In genomic region chr11:43680521-43681505, GRCh38 we compare ENCODE assay signal across 8 cellular contexts. TPM values are rescaled to one million over a fixed set of nuclear protein-coding genes. Genes with fewer than 3 reads are reported as not detected.
DNase-seq lines count a peak whose midpoint lies in the region; ATAC-seq, FAIRE-seq and TF ChIP-seq lines count a peak whose summit lies in the region.

Gene HSD17B12, plus strand, starts transcription at chr11:43680738. Its CDS starts 90 bp downstream, at chr11:43680828.

- H3K4me3 ChIP-seq in adrenal gland (peak within 1 kb of the TSS; percentile 57 to 93 (median 78)), trophoblast cell (ENCODE audit: low read depth, low read length) (peak within 1 kb of the TSS; percentile 93), transverse colon (peak within 1 kb of the TSS; percentile 46 to 92 (median 71))

- peak within 1 kb of the TSS; percentile 82 for H4K8ac ChIP-seq in trophoblast cell (ENCODE audit: low read depth, low read length)

- no peaks in the 10 kb centered on the region for H3K9me3 ChIP-seq in adrenal gland (replicated peaks in 1 of 3)
- no peaks in the 10 kb centered on the region for H3K9me3 ChIP-seq in trophoblast cell (ENCODE audit: insufficient read depth, low read depth, low read length)
- no peaks in the 10 kb centered on the region for H3K9me3 ChIP-seq in transverse colon

- H3K14ac ChIP-seq in trophoblast cell (ENCODE audit: low read length): peak within 1 kb of the TSS; percentile 71

- no peak for TF ChIP-seq EP300 in transverse colon (IDR thresholded peaks at IDR 0.05; ENCODE audit: low read depth)

- H3K36me3 ChIP-seq in adrenal gland (replicated peaks in 1 of 2): peaks cover 0 to 8% of the 10 kb centered on the region in 2 donors
- peaks cover 0 to 3% of the 10 kb centered on the region in 2 experiments for H3K36me3 ChIP-seq in trophoblast cell (ENCODE audit: control insufficient read depth in 1 of 2, insufficient read depth in 2 of 2, low read length in 2 of 2)
- no peaks in the 10 kb centered on the region for H3K36me3 ChIP-seq in transverse colon

- H3K27ac ChIP-seq in adrenal gland (peak within 1 kb of the TSS; percentile 87 to 98 (median 95)), trophoblast cell (ENCODE audit: low read depth, low read length) (peak within 1 kb of the TSS; percentile 77), transverse colon (peak within 1 kb of the TSS; percentile 87 to 98 (median 93))

- in situ Hi-C loops in transverse colon (cut with MboI; ENCODE audit: low pct_ligation_motif_present in 1 of 4, low pct_unique_long_range_greater_than_20kb in 1 of 4, low sequenced_read_pairs in 3 of 4): no loop called here

- peak; percentile 93 for DNase-seq in GM12892 (ENCODE audit: insufficient read length)
- peak; percentile 99 for DNase-seq in NCI-H146 (lab: John Stamatoyannopoulos, UW)
- DNase-seq in T-helper 1 cell: peak; percentile 96 to 99 (median 98)
- DNase-seq in adrenal gland: peak; percentile 99 to 100 (median 99)
- DNase-seq in cardiac septum (ENCODE audit: low spot score): peak; percentile 100
- peak; percentile 98 to 99 for DNase-seq in trophoblast cell
- peak; percentile 99 for DNase-seq in transverse colon

- intact Hi-C loops in adrenal gland (cut with DNase I) (no loop called here), cardiac septum (cut with DNase I) (loop anchor here (2.0 to 10.0 kb wide), 3 partner anchors 36 to 106 kb away; no protein-coding TSS in a partner anchor), transverse colon (cut with DNase I; ENCODE audit: low total_unique reads) (loop anchor here (10.0 kb wide), 1 partner anchor 354 kb away; no protein-coding TSS in a partner anchor)

- H4K91ac ChIP-seq in trophoblast cell (ENCODE audit: low read depth, low read length): peak within 1 kb of the TSS; percentile 84

- peak within 1 kb of the TSS; percentile 20 for H4K12ac ChIP-seq in trophoblast cell (ENCODE audit: low read depth, low read length)

- TF ChIP-seq CTCF in adrenal gland (IDR thresholded peaks at IDR 0.05) (no peak), transverse colon (IDR thresholded peaks at IDR 0.05) (peak in 2 of 5 experiments; percentile 5 to 12)

- peaks cover 5% of the 10 kb centered on the region for H3K79me2 ChIP-seq in trophoblast cell (ENCODE audit: control insufficient read depth, insufficient read depth, low read length, poor library complexity)

- no peak within 1 kb of the TSS for H3K23ac ChIP-seq in trophoblast cell (ENCODE audit: low read length)

- H2BK12ac ChIP-seq in trophoblast cell (ENCODE audit: low read length): peak within 1 kb of the TSS; percentile 84

- H3K4ac ChIP-seq in trophoblast cell (ENCODE audit: low read depth, low read length): peak within 1 kb of the TSS; percentile 41

- peak within 1 kb of the TSS; percentile 76 for H2AFZ ChIP-seq in trophoblast cell (ENCODE audit: insufficient read depth, low read length, poor library complexity)

- peak within 1 kb of the TSS; percentile 73 for H3K18ac ChIP-seq in trophoblast cell (ENCODE audit: low read length)

- H3K4me1 ChIP-seq in adrenal gland (replicated peaks in 1 of 2) (peaks cover 8 to 30% of the 10 kb centered on the region in 2 donors), trophoblast cell (ENCODE audit: control insufficient read depth in 1 of 2, insufficient read depth in 2 of 2, low read length in 2 of 2) (peaks cover 0 to 3% of the 10 kb centered on the region in 2 experiments), transverse colon (peaks cover 0 to 29% (median 14%) of the 10 kb centered on the region in 4 donors)

- TF ChIP-seq POLR2A in GM12892 (IDR thresholded peaks at IDR 0.05; ENCODE audit: low read depth, low read length): peak; percentile 94
- peak; percentile 93 to 94 for TF ChIP-seq POLR2A in adrenal gland (IDR thresholded peaks at IDR 0.05)
- TF ChIP-seq POLR2A in transverse colon (IDR thresholded peaks at IDR 0.05): peak; percentile 97

- peak within 1 kb of the TSS; percentile 70 for H2BK5ac ChIP-seq in trophoblast cell (ENCODE audit: low read depth, low read length, poor library complexity)

- FAIRE-seq in GM12892 (lab: Jason Lieb, UNC): peak; percentile 100

- 0% methylated on average over 16 to 64 of the region's 64 CpGs for WGBS in adrenal gland, 4 donors
- WGBS in trophoblast cell (ENCODE audit: extremely low coverage, insufficient coverage, insufficient read length): no CpG with 5 or more reads among the region's 64 CpGs
- WGBS in transverse colon (ENCODE audit: low coverage in 1 of 2), 2 donors: 0 to 1% methylated on average over 5 to 63 of the region's 64 CpGs

- H3K9ac ChIP-seq in trophoblast cell (ENCODE audit: low read length): peak within 1 kb of the TSS; percentile 91

- H3K27me3 ChIP-seq in adrenal gland: no peaks in the 10 kb centered on the region
- no peaks in the 10 kb centered on the region for H3K27me3 ChIP-seq in trophoblast cell (ENCODE audit: insufficient read depth, low read length)
- no peaks in the 10 kb centered on the region for H3K27me3 ChIP-seq in transverse colon

- H3K4me2 ChIP-seq in trophoblast cell (ENCODE audit: low read length): peak within 1 kb of the TSS; percentile 79

- peak; percentile 95 for ATAC-seq in HG02852 (IDR thresholded peaks at IDR 0.05; ENCODE audit: unreplicated experiment)

- no peak within 1 kb of the TSS for H2AK5ac ChIP-seq in trophoblast cell (ENCODE audit: low read length)

- H2BK120ac ChIP-seq in trophoblast cell (ENCODE audit: insufficient read depth, low read length, poor library complexity): peak within 1 kb of the TSS; percentile 58

- peaks cover 5% of the 10 kb centered on the region for H3K79me1 ChIP-seq in trophoblast cell (ENCODE audit: low read length)

RNA-seq across cellular contexts. Expression of gene HSD17B12, which starts in this region (rescaled TPM):
- 59.8 TPM for polyA plus RNA-seq in GM12892 (2012; ENCODE audit: missing spikeins)
- total RNA-seq in adrenal gland (100 to 1,000 TPM in 3 of 8 donors, 10 to 100 TPM in 5; 48.3 to 162 (median 94.6) TPM), cardiac septum (88.0 TPM), transverse colon (10 to 100 TPM; 33.3 to 65.7 (median 47.1) TPM)
- 100 to 1,000 TPM in 1 of 3 donors, 10 to 100 TPM in 2; 37.1 to 342 (median 44.5) TPM for polyA plus RNA-seq in adrenal gland
- polyA plus RNA-seq in trophoblast cell (2013): 104 and 108 TPM in 2 replicates

Comparison
In these comparisons a context has a peak if more than half of its experiments do, and no peak if none do; other contexts are left out.
1. Peak in every context shown above with its lines: DNase-seq, ATAC-seq, H3K4me3 ChIP-seq and H3K27ac ChIP-seq.
2. intact Hi-C loops: an anchor here in cardiac septum (2.0 to 10.0 kb wide) and transverse colon (10.0 kb wide); none called in adrenal gland.